Comparison of ENCODE assay signal across 8 cellular contexts in genomic region chr3:79018671-79019136, GRCh38.
DNase-seq lines count a peak whose midpoint lies in the region; ATAC-seq and TF ChIP-seq lines count a peak whose summit lies in the region.

No MANE protein-coding gene starts in this region.

- H3K27me3 ChIP-seq in NT2/D1 (ENCODE audit: insufficient read depth, insufficient read length) (no peaks in the 10 kb centered on the region), layer of hippocampus (ENCODE audit: control insufficient read depth, insufficient read depth, low read length) (no peaks in the 10 kb centered on the region)

- TF ChIP-seq CTCF in C4-2B (conservative IDR thresholded peaks at IDR 0.05) (peak; percentile 25; the same call in 1 of the 2 replicates), coronary artery (IDR thresholded peaks at IDR 0.05) (no peak)

- H3K4me3 ChIP-seq in NT2/D1 (ENCODE audit: insufficient read length, low read depth) = peak overlapping the region; percentile 91
- peak overlapping the region; percentile 77 for H3K4me3 ChIP-seq in coronary artery

- no peaks in the 10 kb centered on the region for H3K4me1 ChIP-seq in NT2/D1 (ENCODE audit: insufficient read depth, insufficient read length)

- ATAC-seq in GM21723 (IDR thresholded peaks at IDR 0.05; ENCODE audit: unreplicated experiment) (peak; percentile 51), GM21515 (IDR thresholded peaks at IDR 0.05; ENCODE audit: unreplicated experiment) (no peak)
- ATAC-seq in stimulated activated naive CD8-positive, alpha-beta T cell treated with anti-CD3 and anti-CD28 coated beads, Interleukin-15, Interleukin-2, amounts not matched to agents 100 U/mL and 50 U/mL, for 24 hours = peak; percentile 34

- H3K9me3 ChIP-seq in NT2/D1 (ENCODE audit: insufficient read depth, low read length) = no peaks in the 10 kb centered on the region

- H3K9ac ChIP-seq in NT2/D1 (ENCODE audit: insufficient read length, low read depth) = peak overlapping the region; percentile 91

- H3K36me3 ChIP-seq in NT2/D1 (ENCODE audit: insufficient read depth, insufficient read length, low read length) = no peaks in the 10 kb centered on the region

- no peak for DNase-seq in NT2/D1 (ENCODE audit: low read depth, low spot score)
- DNase-seq in coronary artery (ENCODE audit: low spot score) = peak; percentile 81
- peak; percentile 19 for DNase-seq in stimulated activated naive CD8-positive, alpha-beta T cell treated with anti-CD3 and anti-CD28 coated beads, Interleukin-15, Interleukin-2, amounts not matched to agents 100 U/mL and 50 U/mL, for 24 hours
- DNase-seq in activated gamma-delta T cell treated with Interleukin-2 at 50 U/mL for 16 hours = no peak

- peak overlapping the region; percentile 72 for H3K27ac ChIP-seq in C4-2B
- peak overlapping the region; percentile 85 to 92 for H3K27ac ChIP-seq in coronary artery
- H3K27ac ChIP-seq in layer of hippocampus (ENCODE audit: low read depth, low read length) = peak overlapping the region; percentile 95

Comparison
In these comparisons a context has a peak if more than half of its experiments do, and no peak if none do; other contexts are left out.
1. DNase-seq: peak in coronary artery (single experiment) and stimulated activated naive CD8-positive, alpha-beta T cell treated with anti-CD3 and anti-CD28 coated beads, Interleukin-15, Interleukin-2, amounts not matched to agents 100 U/mL and 50 U/mL, for 24 hours (single experiment); none in NT2/D1 (single experiment) and activated gamma-delta T cell treated with Interleukin-2 at 50 U/mL for 16 hours (single experiment).
2. Peak in every context shown above with its lines, with median percentiles within 50 percentile points of each other: H3K27ac ChIP-seq.